ENCODE assay signal across 21 cellular contexts in the genomic region with DNA sequence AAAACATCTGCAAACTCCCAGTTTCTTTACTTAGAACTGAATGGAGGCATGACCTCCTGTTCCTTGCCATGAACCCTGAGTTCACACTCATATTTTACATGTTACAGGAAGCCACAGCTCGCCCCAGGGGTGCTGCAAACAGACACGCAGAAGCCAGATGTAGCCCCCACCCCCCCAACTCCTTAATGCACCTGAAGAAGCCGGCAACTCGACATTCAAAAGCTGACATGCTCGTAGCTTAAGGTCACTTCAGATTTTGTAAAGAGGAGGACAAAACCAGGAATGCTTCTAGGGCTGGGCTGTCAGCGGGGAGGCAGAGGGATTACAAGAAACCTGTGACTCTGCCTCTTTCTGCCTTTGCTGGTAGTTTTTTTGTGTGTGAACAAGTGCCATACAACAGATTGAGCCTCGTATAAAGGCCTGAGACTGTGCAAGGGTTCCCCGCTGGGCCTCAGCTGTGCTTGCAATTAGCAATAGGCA. TPM values are rescaled to one million over a fixed set of nuclear protein-coding genes. Genes with fewer than 3 reads are reported as not detected.
A peak's percentile ranks its signal among the peaks of the same experiment; 100 is the strongest.
DNase-seq lines count a peak whose midpoint lies in the region; ATAC-seq and TF ChIP-seq lines count a peak whose summit lies in the region.
"Had no signal": no experiment of that assay in that cellular context is flagged by ENCODE, and none has a peak within 500 bp of the region (broad histone marks: within the 10 kb centered on the region; RNA-seq: fewer than 3 reads in every experiment).

No MANE protein-coding gene starts in this region.

- no peak overlapping the region for H2AK5ac ChIP-seq in mesendoderm (ENCODE audit: low read length)

- H3K9me3 Mint-ChIP-seq in WTC11 (0 out of 2 replicates have a peak, but pooled peaks cover 4% of the 10 kb centered on the region), osteocyte (ENCODE audit: unreplicated experiment) (no peaks in the 10 kb centered on the region)
- H3K9me3 Mint-ChIP-seq: activated T-cell treated with anti-CD3 and anti-CD28 coated beads, Interleukin-2, amount 50 U/mL, for 72 hours; central memory CD8-positive, alpha-beta T cell; T-helper 2 cell treated with Interferon-gamma antibody and Interleukin-4, amounts not matched to agents 5 μg/mL and 100 μg/mL, for 36 hours had no signal

- no peak overlapping the region for H3K9ac ChIP-seq in mesendoderm (ENCODE audit: low read length)

- no CpG with 5 or more reads among the region's 8 CpGs for WGBS in mesendoderm (ENCODE audit: extremely low coverage, insufficient coverage, low lambda C conversion rate)

- H3K36me3 Mint-ChIP-seq in WTC11, result no peaks in the 10 kb centered on the region
- no peaks in the 10 kb centered on the region for H3K36me3 Mint-ChIP-seq in osteocyte (ENCODE audit: unreplicated experiment)

- H3K79me1 ChIP-seq in mesendoderm (ENCODE audit: low read length), result no peaks in the 10 kb centered on the region

- POLR2A ChIA-PET in WTC11 (lab: Charles Lee), result interaction anchor here (0.6 to 1.0 kb wide), 6 partner anchors 25 to 69 kb away, joined by 3 to 7 read pairs (median 4); no protein-coding TSS in a partner anchor

- H3K27me3 Mint-ChIP-seq in WTC11 (ENCODE audit: low read depth) (peaks cover 6% of the 10 kb centered on the region), osteocyte (ENCODE audit: unreplicated experiment) (peaks cover 26% of the 10 kb centered on the region)

- H3K4me2 ChIP-seq in mesendoderm (ENCODE audit: low read length), result peak overlapping the region; percentile 24

- no peak overlapping the region for H3K56ac ChIP-seq in mesendoderm (ENCODE audit: low read length)

- no peaks in the 10 kb centered on the region for H3K79me2 ChIP-seq in mesendoderm (ENCODE audit: control insufficient read depth, insufficient read depth, low read length)

- no peak overlapping the region for H3K4me3 ChIP-seq in mesendoderm (ENCODE audit: low read length)
- H3K4me3 ChIP-seq: gastroesophageal sphincter, pancreas had no signal

- no peak overlapping the region for H2BK15ac ChIP-seq in mesendoderm (replicated peaks; ENCODE audit: low read depth)

- peak overlapping the region; percentile 95 for H3K27ac Mint-ChIP-seq in WTC11
- no peak overlapping the region for H3K27ac Mint-ChIP-seq in osteocyte (ENCODE audit: unreplicated experiment)
- H3K27ac Mint-ChIP-seq: activated T-cell treated with anti-CD3 and anti-CD28 coated beads, Interleukin-2, amount 50 U/mL, for 72 hours; T-helper 2 cell treated with Interferon-gamma antibody and Interleukin-4, amounts not matched to agents 5 μg/mL and 100 μg/mL, for 36 hours had no signal

- no peak overlapping the region for H3K4ac ChIP-seq in mesendoderm (ENCODE audit: low read depth, low read length)

- H3K27ac ChIP-seq in mesendoderm (ENCODE audit: low read depth, low read length), result no peak overlapping the region
- H3K27ac ChIP-seq: gastroesophageal sphincter, pancreas had no signal

- no peak overlapping the region for H2BK120ac ChIP-seq in mesendoderm (ENCODE audit: low read depth, low read length)

- no peak overlapping the region for H2BK5ac ChIP-seq in mesendoderm (ENCODE audit: low read length)

- no peak overlapping the region for H3K23ac ChIP-seq in mesendoderm (ENCODE audit: low read length)

- H3K36me3 ChIP-seq in mesendoderm (ENCODE audit: control insufficient read depth, insufficient read depth, low read length), result no peaks in the 10 kb centered on the region
- H3K36me3 ChIP-seq: gastroesophageal sphincter, pancreas had no signal

- peak overlapping the region; percentile 71 for H3K4me3 Mint-ChIP-seq in WTC11
- no peak overlapping the region for H3K4me3 Mint-ChIP-seq in osteocyte (ENCODE audit: unreplicated experiment)
- H3K4me3 Mint-ChIP-seq: activated T-cell treated with anti-CD3 and anti-CD28 coated beads, Interleukin-2, amount 50 U/mL, for 72 hours; central memory CD8-positive, alpha-beta T cell; T-helper 2 cell treated with Interferon-gamma antibody and Interleukin-4, amounts not matched to agents 5 μg/mL and 100 μg/mL, for 36 hours had no signal

- DNase-seq in ELF-1 (ENCODE audit: low read depth, low spot score), result peak; percentile 86
- peak; percentile 58 for DNase-seq in NCI-H146 treated with DMSO at 0.1 percent for 48 hours (lab: John Stamatoyannopoulos, UW; ENCODE audit: unreplicated experiment)
- DNase-seq in WTC11 (ENCODE audit: low spot score), result peak; percentile 64
- DNase-seq in mesendoderm, result peak; percentile 78
- no peak for DNase-seq in SW480 (ENCODE audit: low spot score)
- DNase-seq in activated effector memory CD4-positive, alpha-beta T cell treated with anti-CD3 and anti-CD28 coated beads, Interleukin-2, amount 50 U/mL, for 16 hours, result no peak
- no peak for DNase-seq in osteocyte (ENCODE audit: extremely low spot score, unreplicated experiment)
- DNase-seq in Kasumi-1 (lab: John Stamatoyannopoulos, UW), result no peak
- DNase-seq: activated CD4-positive, alpha-beta T cell treated with anti-CD3 and anti-CD28 coated beads, Interleukin-2, amount 50 U/mL, for 1 hour; activated T-cell treated with anti-CD3 and anti-CD28 coated beads, Interleukin-2, amount 50 U/mL, for 72 hours; DMS153; GOT3; NCI-H1105 treated with DMSO at 0.1 percent for 48 hours; pancreas; stimulated activated naive CD4-positive, alpha-beta T cell treated with Interleukin-2 at 50 U/mL for 16 hours had no signal

- CTCF ChIA-PET in WTC11 (lab: Charles Lee), result interaction anchor here (0.6 to 2.6 kb wide), 9 partner anchors 9 to 163 kb away, joined by 3 to 7 read pairs (median 4); no protein-coding TSS in a partner anchor

- H4K8ac ChIP-seq in mesendoderm (ENCODE audit: low read depth, low read length), result no peak overlapping the region

- H3K4me1 ChIP-seq in mesendoderm (ENCODE audit: control insufficient read depth, low read depth, low read length), result peaks cover 2% of the 10 kb centered on the region
- H3K4me1 ChIP-seq: gastroesophageal sphincter, pancreas had no signal

- ATAC-seq in WTC11, result peak; percentile 81
- ATAC-seq: activated T-cell treated with anti-CD3 and anti-CD28 coated beads, Interleukin-2, amount 50 U/mL, for 72 hours; gastroesophageal sphincter had no signal

- peaks cover 30% of the 10 kb centered on the region for H3K4me1 Mint-ChIP-seq in WTC11
- H3K4me1 Mint-ChIP-seq in osteocyte (ENCODE audit: unreplicated experiment), result peaks cover 3% of the 10 kb centered on the region
- H3K4me1 Mint-ChIP-seq: central memory CD8-positive, alpha-beta T cell had no signal

- TF ChIP-seq CTCF in WTC11 (IDR thresholded peaks at IDR 0.05), result no peak
- no peak for TF ChIP-seq CTCF in osteocyte (IDR thresholded peaks at IDR 0.05)

- H3K27me3 ChIP-seq in mesendoderm (ENCODE audit: insufficient read depth, low read length, poor library complexity), result no peaks in the 10 kb centered on the region
- H3K27me3 ChIP-seq: gastroesophageal sphincter, pancreas had no signal

- H3K18ac ChIP-seq in mesendoderm (ENCODE audit: low read length), result no peak overlapping the region

- H4K5ac ChIP-seq in mesendoderm (ENCODE audit: low read length), result no peak overlapping the region

TF ChIP-seq in WTC11, 78 proteins besides CTCF, POLR2A, EP300 and RAD21 (continues in another document):
- TF ChIP-seq ETV6 (CRISPR knock-in tag; IDR thresholded peaks at IDR 0.05) (0 out of 2 replicates have a peak, but pooled peaks have one; percentile 29), ATF6 (CRISPR knock-in tag; IDR thresholded peaks at IDR 0.05) (no peak), ZNF423 (CRISPR knock-in tag; IDR thresholded peaks at IDR 0.05) (no peak; the same call in 1 of the 2 replicates), NFYB (CRISPR knock-in tag; conservative IDR thresholded peaks at IDR 0.05; ENCODE audit: low read depth) (no peak), GABPB1 (CRISPR knock-in tag; IDR thresholded peaks at IDR 0.05) (no peak), TEAD4 (CRISPR knock-in tag; IDR thresholded peaks at IDR 0.05) (peak; percentile 58; the same call in 1 of the 2 replicates), ZNF219 (CRISPR knock-in tag; IDR thresholded peaks at IDR 0.05; ENCODE audit: borderline replicate concordance) (no peak)
- TF ChIP-seq, protein P1, sequence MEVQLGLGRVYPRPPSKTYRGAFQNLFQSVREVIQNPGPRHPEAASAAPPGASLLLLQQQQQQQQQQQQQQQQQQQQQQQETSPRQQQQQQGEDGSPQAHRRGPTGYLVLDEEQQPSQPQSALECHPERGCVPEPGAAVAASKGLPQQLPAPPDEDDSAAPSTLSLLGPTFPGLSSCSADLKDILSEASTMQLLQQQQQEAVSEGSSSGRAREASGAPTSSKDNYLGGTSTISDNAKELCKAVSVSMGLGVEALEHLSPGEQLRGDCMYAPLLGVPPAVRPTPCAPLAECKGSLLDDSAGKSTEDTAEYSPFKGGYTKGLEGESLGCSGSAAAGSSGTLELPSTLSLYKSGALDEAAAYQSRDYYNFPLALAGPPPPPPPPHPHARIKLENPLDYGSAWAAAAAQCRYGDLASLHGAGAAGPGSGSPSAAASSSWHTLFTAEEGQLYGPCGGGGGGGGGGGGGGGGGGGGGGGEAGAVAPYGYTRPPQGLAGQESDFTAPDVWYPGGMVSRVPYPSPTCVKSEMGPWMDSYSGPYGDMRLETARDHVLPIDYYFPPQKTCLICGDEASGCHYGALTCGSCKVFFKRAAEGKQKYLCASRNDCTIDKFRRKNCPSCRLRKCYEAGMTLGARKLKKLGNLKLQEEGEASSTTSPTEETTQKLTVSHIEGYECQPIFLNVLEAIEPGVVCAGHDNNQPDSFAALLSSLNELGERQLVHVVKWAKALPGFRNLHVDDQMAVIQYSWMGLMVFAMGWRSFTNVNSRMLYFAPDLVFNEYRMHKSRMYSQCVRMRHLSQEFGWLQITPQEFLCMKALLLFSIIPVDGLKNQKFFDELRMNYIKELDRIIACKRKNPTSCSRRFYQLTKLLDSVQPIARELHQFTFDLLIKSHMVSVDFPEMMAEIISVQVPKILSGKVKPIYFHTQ (CRISPR knock-in tag; IDR thresholded peaks at IDR 0.05), result no peak

RNA-seq across cellular contexts. Expression of gene FEZF2, which starts 42.0 kb away (rescaled TPM):
- total RNA-seq in WTC11 (2021) (not detected in 3 replicates), osteocyte (not detected in 2 replicates)
- not detected for polyA plus RNA-seq in mesendoderm (2013, experiment 1 of 2)
- not detected for polyA plus RNA-seq in mesendoderm (2013, experiment 2 of 2)
- total RNA-seq: activated T-cell treated with anti-CD3 and anti-CD28 coated beads, Interleukin-2, amount 50 U/mL, for 72 hours; gastroesophageal sphincter; mononuclear cell; pancreas; urinary bladder had no signal
- polyA plus RNA-seq: adipose tissue, urinary bladder had no signal

Comparison
In these comparisons a context has a peak if more than half of its experiments do, and no peak if none do; other contexts are left out.
1. DNase-seq: peak in ELF-1 (single experiment), NCI-H146 treated with DMSO at 0.1 percent for 48 hours (single experiment), WTC11 (single experiment) and mesendoderm (single experiment); none in SW480 (single experiment), activated effector memory CD4-positive, alpha-beta T cell treated with anti-CD3 and anti-CD28 coated beads, Interleukin-2, amount 50 U/mL, for 16 hours (single experiment), osteocyte (single experiment) and Kasumi-1 (0 of 2).